ENCODE assay signal across 9 cellular contexts in genomic region chr9:35689601-35690446, GRCh38. TPM values are rescaled to one million over a fixed set of nuclear protein-coding genes. Genes with fewer than 3 reads are reported as not detected.
DNase-seq lines count a peak whose midpoint lies in the region; ATAC-seq and TF ChIP-seq lines count a peak whose summit lies in the region.
"Had no signal": no experiment of that assay in that cellular context is flagged by ENCODE, and none has a peak within 500 bp of the region (broad histone marks: within the 10 kb centered on the region; RNA-seq: fewer than 3 reads in every experiment).

Gene TPM2 (minus strand): TSS chr9:35689925. CDS start chr9:35689817, 108 bp downstream.

- peaks cover 2% of the 10 kb centered on the region for H3K9me3 Mint-ChIP-seq in neural progenitor cell

- H3K36me3 ChIP-seq in WERI-Rb-1 (no peaks in the 10 kb centered on the region), neural progenitor cell (no peaks in the 10 kb centered on the region)

- peaks cover 16% of the 10 kb centered on the region for H3F3A ChIP-seq in neural progenitor cell (ENCODE audit: low read depth)

- peak; percentile 23 for DNase-seq in DMS53 (lab: John Stamatoyannopoulos, UW)
- no peak for DNase-seq in DMS53 treated with DMSO at 0.1 percent for 48 hours (lab: John Stamatoyannopoulos, UW; ENCODE audit: unreplicated experiment)
- no peak for DNase-seq in WERI-Rb-1
- DNase-seq in fibroblast of the conjunctiva (ENCODE audit: low read depth), result peak; percentile 65
- DNase-seq in neural progenitor cell (ENCODE audit: low spot score), result peak; percentile 78
- no peak for DNase-seq in NCI-H510A (lab: John Stamatoyannopoulos, UW)
- no peak for DNase-seq in stimulated activated CD4-positive, alpha-beta T cell treated with anti-CD3 and anti-CD28 coated beads, Interleukin-4, amount 100 ng/mL, for 1 hour

- H3K4me1 ChIP-seq in neural progenitor cell, result peaks cover 10% of the 10 kb centered on the region

- H4K20me1 ChIP-seq in neural progenitor cell (ENCODE audit: low read depth), result no peaks in the 10 kb centered on the region

- H3K27me3 ChIP-seq in WERI-Rb-1 (ENCODE audit: insufficient read depth, low read depth, severe bottlenecking), result no peaks in the 10 kb centered on the region
- H3K27me3 ChIP-seq in neural progenitor cell, result no peaks in the 10 kb centered on the region

- peak within 1 kb of the TSS; percentile 61 for H3K27ac Mint-ChIP-seq in neural progenitor cell

- peaks cover 19% of the 10 kb centered on the region for H3K79me2 ChIP-seq in neural progenitor cell (ENCODE audit: low read depth)

- H3K4me1 Mint-ChIP-seq in neural progenitor cell, result peaks cover 36% of the 10 kb centered on the region

- TF ChIP-seq CTCF in WERI-Rb-1 (IDR thresholded peaks at IDR 0.05; ENCODE audit: low read depth, low read length), result no peak
- no peak for TF ChIP-seq CTCF in neural progenitor cell (IDR thresholded peaks at IDR 0.05)

- peak within 1 kb of the TSS; percentile 62 for H3K9ac ChIP-seq in neural progenitor cell

- H3K9me3 ChIP-seq in WERI-Rb-1 (ENCODE audit: severe bottlenecking) (no peaks in the 10 kb centered on the region), neural progenitor cell (ENCODE audit: low read depth) (no peaks in the 10 kb centered on the region)

- ATAC-seq in HG03342 (IDR thresholded peaks at IDR 0.05; ENCODE audit: unreplicated experiment), result no peak

- H3K36me3 Mint-ChIP-seq in neural progenitor cell, result peaks cover 8% of the 10 kb centered on the region

- peak within 1 kb of the TSS; percentile 89 for H3K4me3 Mint-ChIP-seq in neural progenitor cell

- H3K27ac ChIP-seq in WERI-Rb-1, result peak within 1 kb of the TSS; percentile 38
- H3K27ac ChIP-seq in neural progenitor cell, result no peak within 1 kb of the TSS
- H3K27ac ChIP-seq: 22Rv1 had no signal

- H3K4me3 ChIP-seq in WERI-Rb-1 (ENCODE audit: low read depth, low read length) (peak within 1 kb of the TSS; percentile 65), neural progenitor cell (peak within 1 kb of the TSS; percentile 69)

- H3K4me2 ChIP-seq in neural progenitor cell, result peak within 1 kb of the TSS; percentile 89

- peak within 1 kb of the TSS; percentile 66 for H2AFZ ChIP-seq in neural progenitor cell (replicated peaks)

- peaks cover 7% of the 10 kb centered on the region for H3K27me3 Mint-ChIP-seq in neural progenitor cell (ENCODE audit: insufficient read depth, low read depth)

RNA-seq across cellular contexts. Expression of gene TPM2, which starts in this region (rescaled TPM):
- 174 and 241 TPM in 2 replicates for total RNA-seq in neural progenitor cell (ENCODE audit: low replicate concordance)

Comparison
In these comparisons a context has a peak if more than half of its experiments do, and no peak if none do; other contexts are left out.
1. DNase-seq: peak in DMS53 (single experiment), fibroblast of the conjunctiva (single experiment) and neural progenitor cell (single experiment); none in DMS53 treated with DMSO at 0.1 percent for 48 hours (single experiment), WERI-Rb-1 (single experiment), NCI-H510A (single experiment) and stimulated activated CD4-positive, alpha-beta T cell treated with anti-CD3 and anti-CD28 coated beads, Interleukin-4, amount 100 ng/mL, for 1 hour (single experiment).